6 cellular contexts compared by ENCODE assay signal in the genomic region with DNA sequence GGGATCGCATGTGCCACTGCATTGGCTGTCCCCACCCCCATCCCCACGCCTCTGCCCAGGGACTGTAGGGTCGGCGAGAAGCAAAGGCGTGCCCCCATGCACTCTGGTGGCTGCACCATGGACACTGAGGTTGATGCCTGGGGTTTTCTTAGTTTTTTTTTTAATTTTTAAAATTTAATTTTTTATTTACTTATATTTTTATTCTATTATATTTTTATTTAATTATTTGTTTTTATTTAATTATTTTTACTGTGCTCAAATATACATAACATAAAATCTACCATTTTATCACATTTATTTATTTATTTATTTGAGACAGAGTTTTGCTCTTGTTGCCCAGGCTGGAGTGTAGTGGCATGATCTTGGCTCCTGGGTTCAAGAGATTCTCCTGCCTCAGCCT.
"Had no signal": no experiment of that assay in that cellular context is flagged by ENCODE, and none has a peak within 500 bp of the region (broad histone marks: within the 10 kb centered on the region; RNA-seq: fewer than 3 reads in every experiment).

No MANE protein-coding gene starts in this region.

- H3K27ac Mint-ChIP-seq: GM23338, H9 had no signal

- ATAC-seq: GM23338, K562 had no signal

- DNase-seq: H9, HCEC 1CT, IMR-90, KG1 had no signal

- H3K4me3 Mint-ChIP-seq: GM23338, H9 had no signal

- H2AFZ ChIP-seq: GM23338 had no signal

- H3K4me3 ChIP-seq: GM23338, K562 had no signal

- H3K4me2 ChIP-seq: GM23338 had no signal
